12 cellular contexts compared by ENCODE assay signal in genomic region chr20:47125553-47126373, GRCh38.
DNase-seq lines count a peak whose midpoint lies in the region; ATAC-seq and TF ChIP-seq lines count a peak whose summit lies in the region.
"Had no signal": no experiment of that assay in that cellular context is flagged by ENCODE, and none has a peak within 500 bp of the region (broad histone marks: within the 10 kb centered on the region; RNA-seq: fewer than 3 reads in every experiment).

No MANE protein-coding gene starts in this region.

- peaks cover 9% of the 10 kb centered on the region for H3K27me3 ChIP-seq in CD4-positive, alpha-beta memory T cell (ENCODE audit: insufficient read depth, low read length)

- H3K27ac ChIP-seq in VCaP, result peak overlapping the region; percentile 76
- H3K27ac ChIP-seq in skin epidermis, result peak overlapping the region in 19 of 21 experiments; percentile 22 to 88 (median 56)
- no peak overlapping the region for H3K27ac ChIP-seq in CD4-positive, alpha-beta memory T cell (ENCODE audit: low read depth, low read length)
- H3K27ac ChIP-seq: KMS-11 had no signal

- H3K9me3 Mint-ChIP-seq in natural killer cell, result no peaks in the 10 kb centered on the region
- H3K9me3 Mint-ChIP-seq in CD4-positive, alpha-beta memory T cell, result peaks cover 0 to 2% (median 0%) of the 10 kb centered on the region in 8 donors
- H3K9me3 Mint-ChIP-seq: activated naive CD8-positive, alpha-beta T cell treated with anti-CD3 and anti-CD28 coated beads, Interleukin-2, amount 10 ng/mL, durations not matched to agents 7 days and 5 days; T-helper 1 cell treated with Interleukin-12 subunit alpha and Interleukin-12 subunit beta and Interleukin-4 antibody, amounts not matched to agents 30 μg/mL and 1 μg/mL, for 36 hours had no signal

- no peaks in the 10 kb centered on the region for H3K9me3 ChIP-seq in CD4-positive, alpha-beta memory T cell (ENCODE audit: control insufficient read depth in 1 of 2, low read length in 2 of 2)

- peak; percentile 18; the same call in 1 of the 2 replicates for TF ChIP-seq CTCF in VCaP (conservative IDR thresholded peaks at IDR 0.05)
- TF ChIP-seq CTCF in natural killer cell (IDR thresholded peaks at IDR 0.05), result no peak

- intact Hi-C loops in left ventricle myocardium superior (cut with micrococcal nuclease) (no loop called here), natural killer cell (cut with micrococcal nuclease) (no loop called here)
- intact Hi-C loops in CD4-positive, alpha-beta memory T cell (cut with micrococcal nuclease), result no loop called here

- no peaks in the 10 kb centered on the region for H3K4me1 ChIP-seq in CD4-positive, alpha-beta memory T cell (ENCODE audit: insufficient read depth, low read length)

- no peaks in the 10 kb centered on the region for H3K36me3 Mint-ChIP-seq in natural killer cell
- H3K36me3 Mint-ChIP-seq in CD4-positive, alpha-beta memory T cell, result no peaks in the 10 kb centered on the region
- H3K36me3 Mint-ChIP-seq: activated naive CD8-positive, alpha-beta T cell treated with anti-CD3 and anti-CD28 coated beads, Interleukin-2, amount 10 ng/mL, durations not matched to agents 7 days and 5 days had no signal

- H3K36me3 ChIP-seq in CD4-positive, alpha-beta memory T cell (ENCODE audit: insufficient read depth, low read length), result no peaks in the 10 kb centered on the region

- H3K4me3 Mint-ChIP-seq in natural killer cell, result no peak overlapping the region
- H3K4me3 Mint-ChIP-seq in CD4-positive, alpha-beta memory T cell, result no peak overlapping the region
- H3K4me3 Mint-ChIP-seq: activated naive CD8-positive, alpha-beta T cell treated with anti-CD3 and anti-CD28 coated beads, Interleukin-2, amount 10 ng/mL, durations not matched to agents 7 days and 5 days; T-helper 1 cell treated with Interleukin-12 subunit alpha and Interleukin-12 subunit beta and Interleukin-4 antibody, amounts not matched to agents 30 μg/mL and 1 μg/mL, for 36 hours had no signal

- DNase-seq in HK-2 (ENCODE audit: unreplicated experiment), result peak; percentile 71
- peak; percentile 38 for DNase-seq in left ventricle myocardium superior
- no peak for DNase-seq in natural killer cell
- no peak for DNase-seq in CD4-positive, alpha-beta memory T cell
- DNase-seq: activated naive CD8-positive, alpha-beta T cell treated with anti-CD3 and anti-CD28 coated beads, Interleukin-2, amount 10 ng/mL, durations not matched to agents 7 days and 5 days; stimulated activated CD4-positive, alpha-beta T cell treated with anti-CD3 and anti-CD28 coated beads, Interleukin-2, amount 100 ng/mL, for 48 hours had no signal

- POLR2A ChIA-PET in CD4-positive, alpha-beta memory T cell (lab: Charles Lee; ENCODE audit: partially characterized antibody), result no interaction called here

- peak overlapping the region in 1 of 7 experiments; percentile 12 for H3K4me3 ChIP-seq in skin epidermis
- H3K4me3 ChIP-seq in CD4-positive, alpha-beta memory T cell (ENCODE audit: low read length in 2 of 2), result no peak overlapping the region

- ATAC-seq in left ventricle myocardium superior (peak; percentile 75), natural killer cell (no peak), HG02759 (IDR thresholded peaks at IDR 0.05; ENCODE audit: unreplicated experiment) (no peak), HG03432 (IDR thresholded peaks at IDR 0.05; ENCODE audit: unreplicated experiment) (no peak)

- no peaks in the 10 kb centered on the region for H3K4me1 Mint-ChIP-seq in natural killer cell
- H3K4me1 Mint-ChIP-seq in CD4-positive, alpha-beta memory T cell, result no peaks in the 10 kb centered on the region
- H3K4me1 Mint-ChIP-seq: activated naive CD8-positive, alpha-beta T cell treated with anti-CD3 and anti-CD28 coated beads, Interleukin-2, amount 10 ng/mL, durations not matched to agents 7 days and 5 days had no signal

- H3K27ac Mint-ChIP-seq in natural killer cell, result no peak overlapping the region
- no peak overlapping the region for H3K27ac Mint-ChIP-seq in CD4-positive, alpha-beta memory T cell
- H3K27ac Mint-ChIP-seq: activated naive CD8-positive, alpha-beta T cell treated with anti-CD3 and anti-CD28 coated beads, Interleukin-2, amount 10 ng/mL, durations not matched to agents 7 days and 5 days; T-helper 1 cell treated with Interleukin-12 subunit alpha and Interleukin-12 subunit beta and Interleukin-4 antibody, amounts not matched to agents 30 μg/mL and 1 μg/mL, for 36 hours had no signal

- CTCF ChIA-PET in CD4-positive, alpha-beta memory T cell (lab: Charles Lee; ENCODE audit: partially characterized antibody), result no interaction called here

- peaks cover 23 to 46% of the 10 kb centered on the region in 2 donors for H3K27me3 Mint-ChIP-seq in natural killer cell (ENCODE audit: low read depth in 2 of 2)
- peaks cover 18 to 28% of the 10 kb centered on the region in 2 donors for H3K27me3 Mint-ChIP-seq in CD4-positive, alpha-beta memory T cell

Comparison
In these comparisons a context has a peak if more than half of its experiments do, and no peak if none do; other contexts are left out.
1. DNase-seq: peak in HK-2 (single experiment) and left ventricle myocardium superior (single experiment); none in natural killer cell (single experiment) and CD4-positive, alpha-beta memory T cell (0 of 5).